In genomic region chr16:11257131-11257938, GRCh38 we compare ENCODE assay signal across 8 cellular contexts. TPM values are rescaled to one million over a fixed set of nuclear protein-coding genes. Genes with fewer than 3 reads are reported as not detected.
DNase-seq lines count a peak whose midpoint lies in the region; ATAC-seq, FAIRE-seq and TF ChIP-seq lines count a peak whose summit lies in the region.

No MANE protein-coding gene starts in this region.

- H3K9me3 Mint-ChIP-seq in activated naive CD4-positive, alpha-beta T cell treated with anti-CD3 and anti-CD28 coated beads for 36 hours = no peaks in the 10 kb centered on the region
- no peaks in the 10 kb centered on the region for H3K9me3 Mint-ChIP-seq in nephron progenitor cell

- no peaks in the 10 kb centered on the region for H3K9me3 ChIP-seq in transverse colon

- peak overlapping the region; percentile 95 for H3K4me3 Mint-ChIP-seq in activated naive CD4-positive, alpha-beta T cell treated with anti-CD3 and anti-CD28 coated beads for 36 hours
- peak overlapping the region; percentile 86 for H3K4me3 Mint-ChIP-seq in nephron progenitor cell

- H3K36me3 ChIP-seq in transverse colon = no peaks in the 10 kb centered on the region

- H3K4me3 ChIP-seq in transverse colon = peak overlapping the region in 3 of 4 donors; percentile 78 to 96 (median 84)

- FAIRE-seq in RCC 7860 (lab: Jason Lieb, UNC) = no peak
- no peak for FAIRE-seq in frontal cortex (lab: Jason Lieb, UNC)

- no peaks in the 10 kb centered on the region for H3K27me3 Mint-ChIP-seq in activated naive CD4-positive, alpha-beta T cell treated with anti-CD3 and anti-CD28 coated beads for 36 hours (ENCODE audit: low read depth)
- peaks cover 34% of the 10 kb centered on the region for H3K27me3 Mint-ChIP-seq in nephron progenitor cell (ENCODE audit: low read depth, poor library complexity)

- in situ Hi-C loops in transverse colon (cut with MboI; ENCODE audit: low pct_ligation_motif_present in 1 of 4, low pct_unique_long_range_greater_than_20kb in 1 of 4, low sequenced_read_pairs in 3 of 4) = loop anchor here (5.0 to 25.0 kb wide), 3 partner anchors 105 to 293 kb away; no protein-coding TSS in a partner anchor

- H3K4me1 ChIP-seq in transverse colon = peaks cover 16 to 46% (median 35%) of the 10 kb centered on the region in 4 donors

- peak; percentile 47 for DNase-seq in DMS53 treated with DMSO at 0.1 percent for 48 hours (lab: John Stamatoyannopoulos, UW; ENCODE audit: unreplicated experiment)
- DNase-seq in Kasumi-1 (lab: John Stamatoyannopoulos, UW) = peak; percentile 38 to 42
- DNase-seq in RCC 7860 (ENCODE audit: low spot score) = peak; percentile 62
- peak; percentile 85 for DNase-seq in activated naive CD4-positive, alpha-beta T cell treated with anti-CD3 and anti-CD28 coated beads for 36 hours
- DNase-seq in frontal cortex (ENCODE audit: low spot score in 2 of 2) = peak; percentile 67 to 79
- peak; percentile 69 for DNase-seq in nephron progenitor cell
- peak; percentile 86 for DNase-seq in transverse colon

- peaks cover 25% of the 10 kb centered on the region for H3K4me1 Mint-ChIP-seq in activated naive CD4-positive, alpha-beta T cell treated with anti-CD3 and anti-CD28 coated beads for 36 hours (ENCODE audit: low read depth)
- peaks cover 13% of the 10 kb centered on the region for H3K4me1 Mint-ChIP-seq in nephron progenitor cell

- intact Hi-C loops in activated naive CD4-positive, alpha-beta T cell treated with anti-CD3 and anti-CD28 coated beads for 36 hours (cut with micrococcal nuclease) = loop anchor here (1.0 to 10.0 kb wide), 5 partner anchors 55 to 537 kb away; partner anchors contain the start of genes NUBP1 and ZC3H7A
- intact Hi-C loops in transverse colon (cut with DNase I; ENCODE audit: low total_unique reads) = loop anchor here (10.0 kb wide), 3 partner anchors 97 to 183 kb away; no protein-coding TSS in a partner anchor

- H3K36me3 Mint-ChIP-seq in activated naive CD4-positive, alpha-beta T cell treated with anti-CD3 and anti-CD28 coated beads for 36 hours (ENCODE audit: low read depth) = peaks cover 29% of the 10 kb centered on the region
- no peaks in the 10 kb centered on the region for H3K36me3 Mint-ChIP-seq in nephron progenitor cell (ENCODE audit: low read depth)

- no peak for TF ChIP-seq POLR2A in transverse colon (IDR thresholded peaks at IDR 0.05)

- no peak for TF ChIP-seq EP300 in transverse colon (IDR thresholded peaks at IDR 0.05; ENCODE audit: low read depth)

- peak overlapping the region; percentile 96 to 99 (median 98) for H3K27ac ChIP-seq in transverse colon

- TF ChIP-seq CTCF in nephron progenitor cell (IDR thresholded peaks at IDR 0.05) (peak; percentile 51), transverse colon (IDR thresholded peaks at IDR 0.05) (peak; percentile 57 to 74 (median 68))

- no peaks in the 10 kb centered on the region for H3K27me3 ChIP-seq in transverse colon

- CTCF ChIA-PET in activated naive CD4-positive, alpha-beta T cell treated with anti-CD3 and anti-CD28 coated beads for 36 hours (lab: Charles Lee) = interaction anchor here (0.6 to 7.2 kb wide), 27 partner anchors 17 to 506 kb away, joined by 3 to 67 read pairs (median 4); no protein-coding TSS in a partner anchor

- ATAC-seq in GM21786 (IDR thresholded peaks at IDR 0.05; ENCODE audit: unreplicated experiment) = no peak

- peak overlapping the region; percentile 83 for H3K27ac Mint-ChIP-seq in activated naive CD4-positive, alpha-beta T cell treated with anti-CD3 and anti-CD28 coated beads for 36 hours
- no peak overlapping the region for H3K27ac Mint-ChIP-seq in nephron progenitor cell

- WGBS in transverse colon (ENCODE audit: low coverage in 1 of 2), 2 donors = 26% methylated on average over 21 of the region's 21 CpGs; no CpG with 5 or more reads in 1 of the 2 donors

RNA-seq across cellular contexts. Expression of gene SOCS1, which starts 1.3 kb away (rescaled TPM):
- 10 to 100 TPM; 45.1 to 45.6 TPM for total RNA-seq in activated naive CD4-positive, alpha-beta T cell treated with anti-CD3 and anti-CD28 coated beads for 36 hours
- total RNA-seq in frontal cortex = 0.82 TPM
- 10 to 100 TPM in 2 of 4 donors, 1 to 10 TPM in 2; 2.2 to 17.6 (median 10.8) TPM for total RNA-seq in transverse colon

RNA-seq across cellular contexts. Expression of gene TNP2, which starts 11.8 kb away (rescaled TPM):
- not detected for total RNA-seq in activated naive CD4-positive, alpha-beta T cell treated with anti-CD3 and anti-CD28 coated beads for 36 hours
- total RNA-seq in frontal cortex = not detected
- total RNA-seq in transverse colon = not detected

RNA-seq across cellular contexts. Expression of gene PRM3, which starts 16.1 kb away (rescaled TPM):
- total RNA-seq in activated naive CD4-positive, alpha-beta T cell treated with anti-CD3 and anti-CD28 coated beads for 36 hours = not detected
- total RNA-seq in frontal cortex = not detected
- total RNA-seq in transverse colon = not detected

RNA-seq across cellular contexts. Expression of gene PRM2, which starts 18.9 kb away (rescaled TPM):
- not detected for total RNA-seq in activated naive CD4-positive, alpha-beta T cell treated with anti-CD3 and anti-CD28 coated beads for 36 hours
- total RNA-seq in frontal cortex = not detected
- total RNA-seq in transverse colon = not detected

RNA-seq across cellular contexts. Expression of gene PRM1, which starts 23.8 kb away (rescaled TPM):
- total RNA-seq in activated naive CD4-positive, alpha-beta T cell treated with anti-CD3 and anti-CD28 coated beads for 36 hours = not detected
- not detected for total RNA-seq in frontal cortex
- total RNA-seq in transverse colon = not detected
